In genomic region chr7:151166629-151167196, GRCh38 we compare ENCODE assay signal across 8 cellular contexts. TPM values are rescaled to one million over a fixed set of nuclear protein-coding genes. Genes with fewer than 3 reads are reported as not detected.
DNase-seq lines count a peak whose midpoint lies in the region; ATAC-seq lines count a peak whose summit lies in the region.
"Had no signal": no experiment of that assay in that cellular context is flagged by ENCODE, and none has a peak within 500 bp of the region (broad histone marks: within the 10 kb centered on the region; RNA-seq: fewer than 3 reads in every experiment).

No MANE protein-coding gene starts in this region.

- H3K9me3 ChIP-seq in HAP-1 (no peaks in the 10 kb centered on the region), T-helper 17 cell (ENCODE audit: control insufficient read depth, low read length, poor library complexity, severe bottlenecking) (no peaks in the 10 kb centered on the region), iPS-18c (ENCODE audit: control insufficient read depth, insufficient read depth, low read length) (peaks cover 2% of the 10 kb centered on the region)

- DNase-seq in HAP-1 (ENCODE audit: low spot score in 2 of 2): peak in 1 of 2 experiments; percentile 41
- DNase-seq in T-helper 17 cell: no peak
- no peak for DNase-seq in activated CD4-positive, CD25-positive, alpha-beta regulatory T cell (lab: John Stamatoyannopoulos, UW)
- DNase-seq: stimulated activated naive CD4-positive, alpha-beta T cell had no signal

- H3K36me3 ChIP-seq in HAP-1 (replicated peaks): no peaks in the 10 kb centered on the region

- peaks cover 14% of the 10 kb centered on the region for H3K4me1 Mint-ChIP-seq in T-helper 17 cell

- ATAC-seq in T-helper 17 cell: no peak
- ATAC-seq in GM19328 (IDR thresholded peaks at IDR 0.05; ENCODE audit: unreplicated experiment): no peak
- ATAC-seq in GM19351 (IDR thresholded peaks at IDR 0.05; ENCODE audit: unreplicated experiment): no peak

- H3K4me3 Mint-ChIP-seq in T-helper 17 cell: peak overlapping the region; percentile 76

- H3K4me1 ChIP-seq in HAP-1: no peaks in the 10 kb centered on the region

- H3K36me3 Mint-ChIP-seq in T-helper 17 cell (ENCODE audit: low read depth): peaks cover 7% of the 10 kb centered on the region

- H3K27me3 ChIP-seq in HAP-1 (ENCODE audit: low read depth): peaks cover 42% of the 10 kb centered on the region

- H3K4me3 ChIP-seq in HAP-1: peak overlapping the region; percentile 41
- peak overlapping the region; percentile 61; the same call in 1 of the 2 replicates for H3K4me3 ChIP-seq in iPS-18c (ENCODE audit: insufficient read depth, low read depth, low read length)
- H3K4me3 ChIP-seq in skin epidermis: peak overlapping the region; percentile 3 to 45 (median 24)

- no peak overlapping the region for H3K27ac ChIP-seq in skin epidermis

- peaks cover 31% of the 10 kb centered on the region for H3K27me3 Mint-ChIP-seq in T-helper 17 cell

- no peak overlapping the region for H3K27ac Mint-ChIP-seq in T-helper 17 cell

- in situ Hi-C loops in HAP-1 (cut with MboI; ENCODE audit: low sequenced_read_pairs): no loop called here

RNA-seq across cellular contexts. Expression of gene GBX1, which starts 0.8 kb away (rescaled TPM):
- not detected for total RNA-seq in T-helper 17 cell

RNA-seq across cellular contexts. Expression of gene ASB10, which starts 20.3 kb away (rescaled TPM):
- total RNA-seq in T-helper 17 cell: not detected

RNA-seq across cellular contexts. Expression of gene H2BK1, which starts 43.6 kb away (rescaled TPM):
- total RNA-seq in T-helper 17 cell: 1 to 10 TPM; 1.0 to 4.1 TPM
